37 cellular contexts compared by ENCODE assay signal in the genomic region with DNA sequence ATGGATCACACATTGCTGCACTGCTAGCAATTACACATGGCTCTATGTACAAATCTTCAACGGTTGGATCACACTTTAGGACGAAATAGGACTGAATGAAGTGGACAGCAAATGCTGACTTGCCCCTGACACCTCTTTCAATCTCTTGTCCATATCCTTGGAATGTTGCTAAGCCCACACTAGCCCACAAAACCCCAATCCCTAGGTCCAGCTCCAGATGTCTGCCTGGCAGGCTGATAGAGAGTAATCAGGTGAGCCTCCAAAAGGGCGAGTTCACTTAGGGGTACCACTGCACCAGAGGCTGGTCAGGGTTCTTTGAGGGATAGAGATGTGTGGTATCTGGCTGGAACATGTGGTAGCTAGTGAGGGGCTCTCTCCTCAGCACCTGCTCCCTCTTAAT. TPM values are rescaled to one million over a fixed set of nuclear protein-coding genes. Genes with fewer than 3 reads are reported as not detected.
"Had no signal": no experiment of that assay in that cellular context is flagged by ENCODE, and none has a peak within 500 bp of the region (broad histone marks: within the 10 kb centered on the region; RNA-seq: fewer than 3 reads in every experiment).

No MANE protein-coding gene starts in this region.

- H3K4me1 ChIP-seq: adrenal gland, body of pancreas, breast epithelium had no signal

- H3K4me1 Mint-ChIP-seq: activated B cell treated with CpG ODN at 0.5 μM for 24 hours; activated CD4-positive, alpha-beta T cell treated with anti-CD3 and anti-CD28 coated beads, Interleukin-2, amount 10 ng/mL, durations not matched to agents 24 days and 14 days; activated CD8-positive, alpha-beta memory T cell treated with anti-CD3 and anti-CD28 coated beads, Interleukin-2, amount 10 ng/mL, durations not matched to agents 7 days and 5 days; activated naive CD8-positive, alpha-beta T cell treated with anti-CD3 and anti-CD28 coated beads for 36 hours; activated T-helper 17 cell treated with anti-CD3 and anti-CD28 coated beads, Interleukin-2, amount 50 U/mL, for 72 hours had no signal

- H3K36me3 ChIP-seq: adrenal gland, brain microvascular endothelial cell, breast epithelium had no signal

- H3K27ac ChIP-seq: adrenal gland, body of pancreas, brain microvascular endothelial cell, breast epithelium, VCaP had no signal

- H3K4me3 ChIP-seq: adrenal gland, body of pancreas, breast epithelium had no signal

- H3K9me3 ChIP-seq: adrenal gland, body of pancreas, breast epithelium had no signal

- FAIRE-seq: astrocyte, TTC549 had no signal

- H3K36me3 Mint-ChIP-seq: activated CD4-positive, alpha-beta memory T cell treated with anti-CD3 and anti-CD28 coated beads for 36 hours; activated CD8-positive, alpha-beta memory T cell treated with anti-CD3 and anti-CD28 coated beads, Interleukin-2, amount 10 ng/mL, durations not matched to agents 7 days and 5 days; activated naive CD4-positive, alpha-beta T cell treated with anti-CD3 and anti-CD28 coated beads, Interleukin-2, amount 50 U/mL, for 72 hours; activated naive CD8-positive, alpha-beta T cell treated with anti-CD3 and anti-CD28 coated beads for 36 hours had no signal

- DNase-seq: activated B cell treated with CpG ODN at 0.5 μM for 24 hours; activated CD4-positive, alpha-beta memory T cell treated with anti-CD3 and anti-CD28 coated beads for 36 hours; activated CD4-positive, alpha-beta T cell treated with anti-CD3 and anti-CD28 coated beads for 4 hours; activated CD4-positive, alpha-beta T cell treated with anti-CD3 and anti-CD28 coated beads, Interleukin-2, amount 10 ng/mL, durations not matched to agents 24 days and 14 days; activated CD4-positive, alpha-beta T cell treated with anti-CD3 and anti-CD28 coated beads, Interleukin-2, amount 50 U/mL, for 1 hour; activated CD4-positive, alpha-beta T cell treated with anti-CD3 and anti-CD28 coated beads, Interleukin-2, amount 50 U/mL, for 4 hours; activated CD4-positive, CD25-positive, alpha-beta regulatory T cell treated with anti-CD3 and anti-CD28 coated beads, Interleukin-2, amount 50 U/mL, for 72 hours; activated CD8-positive, alpha-beta memory T cell treated with anti-CD3 and anti-CD28 coated beads, Interleukin-2, amount 10 ng/mL, durations not matched to agents 7 days and 5 days; activated CD8-positive, alpha-beta T cell treated with anti-CD3 and anti-CD28 coated beads for 36 hours; activated effector memory CD4-positive, alpha-beta T cell treated with anti-CD3 and anti-CD28 coated beads, Interleukin-2, amount 50 U/mL, for 16 hours; activated gamma-delta T cell treated with Interleukin-2 at 50 U/mL for 16 hours; activated naive CD4-positive, alpha-beta T cell; activated naive CD4-positive, alpha-beta T cell treated with anti-CD3 and anti-CD28 coated beads for 36 hours; activated naive CD4-positive, alpha-beta T cell treated with anti-CD3 and anti-CD28 coated beads, Interleukin-2, amount 50 U/mL, for 16 hours; activated naive CD8-positive, alpha-beta T cell treated with anti-CD3 and anti-CD28 coated beads for 36 hours; activated T-cell treated with anti-CD3 and anti-CD28 coated beads for 4 hours; activated T-cell treated with anti-CD3 and anti-CD28 coated beads, Interleukin-2, amount 50 U/mL, for 1 hour; activated T-cell treated with anti-CD3 and anti-CD28 coated beads, Interleukin-2, amount 50 U/mL, for 4 hours; activated T-cell treated with anti-CD3 and anti-CD28 coated beads, Interleukin-2, amount 50 U/mL, for 72 hours; adrenal gland; amniotic stem cell; aorta; body of pancreas; brain microvascular endothelial cell; central memory CD4-positive, alpha-beta T cell; T-helper 1 cell; T-helper 2 cell; T-helper 9 cell had no signal

- H3K27ac Mint-ChIP-seq: activated B cell treated with CpG ODN at 0.5 μM for 24 hours; activated CD4-positive, alpha-beta memory T cell treated with anti-CD3 and anti-CD28 coated beads for 36 hours; activated CD4-positive, alpha-beta T cell treated with anti-CD3 and anti-CD28 coated beads, Interleukin-2, amount 10 ng/mL, durations not matched to agents 24 days and 14 days; activated CD8-positive, alpha-beta memory T cell treated with anti-CD3 and anti-CD28 coated beads, Interleukin-2, amount 10 ng/mL, durations not matched to agents 7 days and 5 days; activated CD8-positive, alpha-beta T cell treated with anti-CD3 and anti-CD28 coated beads for 36 hours; activated naive CD4-positive, alpha-beta T cell treated with anti-CD3 and anti-CD28 coated beads for 36 hours; activated naive CD4-positive, alpha-beta T cell treated with anti-CD3 and anti-CD28 coated beads, Interleukin-2, amount 50 U/mL, for 72 hours; activated naive CD8-positive, alpha-beta T cell treated with anti-CD3 and anti-CD28 coated beads for 36 hours; activated T-cell treated with anti-CD3 and anti-CD28 coated beads, Interleukin-2, amount 50 U/mL, for 72 hours; activated T-helper 1 cell treated with anti-CD3 and anti-CD28 coated beads, Interleukin-12 subunit alpha, Interleukin-12 subunit beta, Interleukin-2, Interleukin-4 antibody, amounts not matched to agents 30 ng/mL and 10 ng/mL and 1 ng/mL, durations not matched to agents 14 hours and 24 hours and 36 hours; activated T-helper 17 cell treated with anti-CD3 and anti-CD28 coated beads, Interleukin-2, amount 50 U/mL, for 72 hours; T-helper 1 cell treated with Interleukin-12 subunit alpha and Interleukin-12 subunit beta and Interleukin-4 antibody, amounts not matched to agents 30 μg/mL and 1 μg/mL, for 36 hours; T-helper 2 cell treated with Interferon-gamma antibody and Interleukin-4, amounts not matched to agents 5 μg/mL and 100 μg/mL, for 36 hours had no signal

- H3K27me3 ChIP-seq: adrenal gland, body of pancreas had no signal

- H3K9me3 Mint-ChIP-seq: activated B cell treated with CpG ODN at 0.5 μM for 24 hours; activated CD4-positive, alpha-beta memory T cell treated with anti-CD3 and anti-CD28 coated beads for 36 hours; activated CD4-positive, alpha-beta T cell treated with anti-CD3 and anti-CD28 coated beads, Interleukin-2, amount 10 ng/mL, durations not matched to agents 24 days and 14 days; activated CD8-positive, alpha-beta T cell treated with anti-CD3 and anti-CD28 coated beads for 36 hours; activated naive CD4-positive, alpha-beta T cell treated with anti-CD3 and anti-CD28 coated beads for 36 hours; activated naive CD4-positive, alpha-beta T cell treated with anti-CD3 and anti-CD28 coated beads, Interleukin-2, amount 50 U/mL, for 72 hours; activated naive CD8-positive, alpha-beta T cell treated with anti-CD3 and anti-CD28 coated beads for 36 hours; activated T-cell treated with anti-CD3 and anti-CD28 coated beads, Interleukin-2, amount 50 U/mL, for 4 hours; activated T-cell treated with anti-CD3 and anti-CD28 coated beads, Interleukin-2, amount 50 U/mL, for 72 hours; activated T-helper 1 cell treated with anti-CD3 and anti-CD28 coated beads, Interleukin-12 subunit alpha, Interleukin-12 subunit beta, Interleukin-2, Interleukin-4 antibody, amounts not matched to agents 30 ng/mL and 10 ng/mL and 1 ng/mL, durations not matched to agents 14 hours and 24 hours and 36 hours; activated T-helper 17 cell treated with anti-CD3 and anti-CD28 coated beads, Interleukin-2, amount 50 U/mL, for 72 hours; T-helper 1 cell treated with Interleukin-12 subunit alpha and Interleukin-12 subunit beta and Interleukin-4 antibody, amounts not matched to agents 30 μg/mL and 1 μg/mL, for 36 hours; T-helper 2 cell treated with Interferon-gamma antibody and Interleukin-4, amounts not matched to agents 5 μg/mL and 100 μg/mL, for 36 hours had no signal

- ATAC-seq: activated CD8-positive, alpha-beta memory T cell treated with anti-CD3 and anti-CD28 coated beads, Interleukin-2, amount 10 ng/mL, durations not matched to agents 7 days and 5 days; activated CD8-positive, alpha-beta T cell treated with anti-CD3 and anti-CD28 coated beads for 36 hours; activated naive CD4-positive, alpha-beta T cell treated with anti-CD3 and anti-CD28 coated beads, Interleukin-2, amount 50 U/mL, for 72 hours; activated T-cell treated with anti-CD3 and anti-CD28 coated beads, Interleukin-2, amount 50 U/mL, for 4 hours; activated T-cell treated with anti-CD3 and anti-CD28 coated beads, Interleukin-2, amount 50 U/mL, for 72 hours; activated T-helper 17 cell treated with anti-CD3 and anti-CD28 coated beads, Interleukin-2, amount 50 U/mL, for 72 hours; body of pancreas had no signal

- H3K4me3 Mint-ChIP-seq: activated B cell treated with CpG ODN at 0.5 μM for 24 hours; activated CD4-positive, alpha-beta memory T cell treated with anti-CD3 and anti-CD28 coated beads for 36 hours; activated CD4-positive, alpha-beta T cell treated with anti-CD3 and anti-CD28 coated beads, Interleukin-2, amount 10 ng/mL, durations not matched to agents 24 days and 14 days; activated CD8-positive, alpha-beta memory T cell treated with anti-CD3 and anti-CD28 coated beads, Interleukin-2, amount 10 ng/mL, durations not matched to agents 7 days and 5 days; activated CD8-positive, alpha-beta T cell treated with anti-CD3 and anti-CD28 coated beads for 36 hours; activated naive CD4-positive, alpha-beta T cell treated with anti-CD3 and anti-CD28 coated beads for 36 hours; activated naive CD8-positive, alpha-beta T cell treated with anti-CD3 and anti-CD28 coated beads for 36 hours; activated T-cell treated with anti-CD3 and anti-CD28 coated beads, Interleukin-2, amount 50 U/mL, for 4 hours; activated T-cell treated with anti-CD3 and anti-CD28 coated beads, Interleukin-2, amount 50 U/mL, for 72 hours; activated T-helper 1 cell treated with anti-CD3 and anti-CD28 coated beads, Interleukin-12 subunit alpha, Interleukin-12 subunit beta, Interleukin-2, Interleukin-4 antibody, amounts not matched to agents 30 ng/mL and 10 ng/mL and 1 ng/mL, durations not matched to agents 14 hours and 24 hours and 36 hours; activated T-helper 17 cell treated with anti-CD3 and anti-CD28 coated beads, Interleukin-2, amount 50 U/mL, for 72 hours; T-helper 1 cell treated with Interleukin-12 subunit alpha and Interleukin-12 subunit beta and Interleukin-4 antibody, amounts not matched to agents 30 μg/mL and 1 μg/mL, for 36 hours; T-helper 2 cell treated with Interferon-gamma antibody and Interleukin-4, amounts not matched to agents 5 μg/mL and 100 μg/mL, for 36 hours had no signal

RNA-seq across cellular contexts. Expression of gene FHOD3, which starts 18.5 kb away (rescaled TPM):
- total RNA-seq: activated B cell treated with CpG ODN at 0.5 μM for 24 hours; activated CD4-positive, alpha-beta memory T cell treated with anti-CD3 and anti-CD28 coated beads for 36 hours; activated CD4-positive, alpha-beta T cell treated with anti-CD3 and anti-CD28 coated beads, Interleukin-2, amount 10 ng/mL, durations not matched to agents 24 days and 14 days; activated CD8-positive, alpha-beta memory T cell treated with anti-CD3 and anti-CD28 coated beads, Interleukin-2, amount 10 ng/mL, durations not matched to agents 7 days and 5 days; activated CD8-positive, alpha-beta T cell treated with anti-CD3 and anti-CD28 coated beads for 36 hours; activated naive CD4-positive, alpha-beta T cell treated with anti-CD3 and anti-CD28 coated beads for 36 hours; activated naive CD4-positive, alpha-beta T cell treated with anti-CD3 and anti-CD28 coated beads, Interleukin-2, amount 50 U/mL, for 72 hours; activated naive CD8-positive, alpha-beta T cell treated with anti-CD3 and anti-CD28 coated beads for 36 hours; activated T-helper 1 cell treated with anti-CD3 and anti-CD28 coated beads, Interleukin-12 subunit alpha, Interleukin-12 subunit beta, Interleukin-2, Interleukin-4 antibody, amounts not matched to agents 30 ng/mL and 10 ng/mL and 1 ng/mL, durations not matched to agents 14 hours and 24 hours and 36 hours; activated T-helper 17 cell treated with anti-CD3 and anti-CD28 coated beads, Interleukin-2, amount 50 U/mL, for 72 hours had no signal
